8 cellular contexts compared by ENCODE assay signal in genomic region chr1:154961497-154962237, GRCh38. TPM values are rescaled to one million over a fixed set of nuclear protein-coding genes. Genes with fewer than 3 reads are reported as not detected.
DNase-seq lines count a peak whose midpoint lies in the region; ATAC-seq, FAIRE-seq and TF ChIP-seq lines count a peak whose summit lies in the region.

A gene with protein sequence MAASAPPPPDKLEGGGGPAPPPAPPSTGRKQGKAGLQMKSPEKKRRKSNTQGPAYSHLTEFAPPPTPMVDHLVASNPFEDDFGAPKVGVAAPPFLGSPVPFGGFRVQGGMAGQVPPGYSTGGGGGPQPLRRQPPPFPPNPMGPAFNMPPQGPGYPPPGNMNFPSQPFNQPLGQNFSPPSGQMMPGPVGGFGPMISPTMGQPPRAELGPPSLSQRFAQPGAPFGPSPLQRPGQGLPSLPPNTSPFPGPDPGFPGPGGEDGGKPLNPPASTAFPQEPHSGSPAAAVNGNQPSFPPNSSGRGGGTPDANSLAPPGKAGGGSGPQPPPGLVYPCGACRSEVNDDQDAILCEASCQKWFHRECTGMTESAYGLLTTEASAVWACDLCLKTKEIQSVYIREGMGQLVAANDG (minus strand): TSS chr1:154961782. CDS start chr1:154961576, 206 bp downstream.

- intact Hi-C loops in right cardiac atrium (cut with DNase I), result loop anchor here in 2 of 4 donors (5.0 to 10.0 kb wide), 2 partner anchors 53 to 56 kb away; no protein-coding TSS in a partner anchor

- no peaks in the 10 kb centered on the region for H3K27me3 ChIP-seq in right cardiac atrium (ENCODE audit: control insufficient read depth, insufficient read depth)

- H3K27ac ChIP-seq in right cardiac atrium (ENCODE audit: low read length), result peak within 1 kb of the TSS; percentile 99

- H3K4me3 ChIP-seq in right cardiac atrium (ENCODE audit: low read length), result peak within 1 kb of the TSS; percentile 68

- TF ChIP-seq POLR2A in GM12891 (IDR thresholded peaks at IDR 0.05; ENCODE audit: low read depth, low read length), result peak; percentile 77

- ATAC-seq in HG02610 (IDR thresholded peaks at IDR 0.05; ENCODE audit: unreplicated experiment) (peak; percentile 67), right cardiac atrium (peak; percentile 88 to 90)

- H3K4me1 ChIP-seq in right cardiac atrium (ENCODE audit: control insufficient read depth, insufficient read depth, low read length), result peaks cover 2% of the 10 kb centered on the region

- peak; percentile 92 for FAIRE-seq in GM12891 (lab: Jason Lieb, UNC)

- under 1% methylated on average over 93 of the region's 93 CpGs for WGBS in right cardiac atrium

- no peaks in the 10 kb centered on the region for H3K9me3 ChIP-seq in right cardiac atrium (ENCODE audit: control insufficient read depth, low read length)

- peak; percentile 91 for DNase-seq in GM12891 (ENCODE audit: insufficient read length, low spot score)
- DNase-seq in NCI-H1105 (lab: John Stamatoyannopoulos, UW), result peak; percentile 68
- peak; percentile 66 to 87 (median 77) for DNase-seq in T-helper 2 cell
- DNase-seq in anterior cingulate cortex (lab: John Stamatoyannopoulos, UW), result peak in 57 of 58 donors; percentile 31 to 89 (median 72)
- peak; percentile 86 to 94 (median 93) for DNase-seq in right cardiac atrium
- no peak for DNase-seq in renal cortical epithelial cell (ENCODE audit: low read depth)
- no peak for DNase-seq in OCI-M2 (lab: John Stamatoyannopoulos, UW; ENCODE audit: unreplicated experiment)

TF ChIP-seq in GM12891, 5 proteins besides CTCF, POLR2A, EP300 and RAD21:
- TF ChIP-seq POU2F2 (IDR thresholded peaks at IDR 0.05; ENCODE audit: low read depth, low read length) (no peak), SPI1 (IDR thresholded peaks at IDR 0.05; ENCODE audit: low read depth, low read length) (no peak), POLR2AphosphoS5 (IDR thresholded peaks at IDR 0.05; ENCODE audit: low read depth, low read length) (peak; percentile 74), PAX5 (IDR thresholded peaks at IDR 0.05; ENCODE audit: insufficient read depth, low read length, severe bottlenecking) (no peak), TAF1 (IDR thresholded peaks at IDR 0.05; ENCODE audit: low read depth, low read length) (peak; percentile 72)

RNA-seq across cellular contexts. Expression of the gene that starts here (rescaled TPM):
- 17.5 TPM for polyA plus RNA-seq in GM12891 (2012; ENCODE audit: low read depth, missing spikeins)
- total RNA-seq in right cardiac atrium, result 10 to 100 TPM; 14.6 to 22.0 (median 18.6) TPM
- polyA plus RNA-seq in right cardiac atrium, result 14.3 TPM
- total RNA-seq in renal cortical epithelial cell, result 5.4 and 18.4 TPM in 2 replicates

Comparison
In these comparisons a context has a peak if more than half of its experiments do, and no peak if none do; other contexts are left out.
1. DNase-seq: peak in GM12891 (single experiment), NCI-H1105 (single experiment), T-helper 2 cell (5 of 5), anterior cingulate cortex (57 of 58) and right cardiac atrium (3 of 3); none in renal cortical epithelial cell (single experiment) and OCI-M2 (single experiment).